Comparison of ENCODE assay signal across 1 cellular context in the genomic region with DNA sequence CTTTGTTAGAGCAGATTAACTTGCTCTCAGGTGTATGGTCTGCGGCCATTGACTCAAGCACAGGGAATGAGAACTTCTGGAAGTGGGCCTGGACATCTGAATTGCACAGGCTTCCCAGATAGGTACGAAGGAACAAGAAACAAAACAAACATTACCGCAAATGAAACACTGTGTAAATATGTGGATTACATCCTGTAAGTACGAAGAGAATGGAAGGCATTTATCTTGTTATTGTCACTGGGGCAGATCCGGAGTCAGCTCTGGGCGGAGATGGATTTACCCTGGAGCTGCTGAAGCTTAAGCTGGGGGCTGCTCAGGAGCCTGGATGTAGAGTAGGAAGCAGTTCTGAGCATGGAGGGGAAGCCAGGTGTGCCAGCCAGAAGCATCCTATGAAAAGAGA.
TF ChIP-seq lines count a peak whose summit lies in the region.

No MANE protein-coding gene starts in this region.

TF ChIP-seq in HepG2, 621 proteins besides CTCF, POLR2A, EP300 and RAD21 (continued from another document and continues in another):
- TF ChIP-seq, protein P1, sequence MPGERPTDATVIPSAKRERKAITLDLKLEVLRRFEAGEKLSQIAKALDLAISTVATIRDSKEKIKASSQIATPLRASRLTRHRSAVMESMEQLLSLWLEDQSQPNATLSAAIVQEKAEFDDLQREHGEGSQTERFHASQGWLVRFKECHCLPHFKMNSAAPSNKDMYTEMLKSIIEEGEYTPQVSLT (CRISPR knock-in tag; IDR thresholded peaks at IDR 0.05; ENCODE audit: borderline replicate concordance, low read depth), result no peak
- TF ChIP-seq ZNF326 (CRISPR knock-in tag; IDR thresholded peaks at IDR 0.05; ENCODE audit: borderline replicate concordance) (no peak), ZNF205 (CRISPR knock-in tag; IDR thresholded peaks at IDR 0.05) (no peak), ZNF263 (CRISPR knock-in tag; IDR thresholded peaks at IDR 0.05) (no peak), PRDM10 (CRISPR knock-in tag; IDR thresholded peaks at IDR 0.05; ENCODE audit: low read depth) (no peak), YEATS4 (CRISPR knock-in tag; IDR thresholded peaks at IDR 0.05; ENCODE audit: borderline replicate concordance) (no peak), ZNF552 (CRISPR knock-in tag; IDR thresholded peaks at IDR 0.05; ENCODE audit: borderline replicate concordance) (no peak), ZBTB21 (CRISPR knock-in tag; IDR thresholded peaks at IDR 0.05) (no peak), HNRNPK (IDR thresholded peaks at IDR 0.05; ENCODE audit: low read depth, low read length, poor library complexity, severe bottlenecking) (no peak), MBNL3 (CRISPR knock-in tag; conservative IDR thresholded peaks at IDR 0.05) (no peak), ETV5 (CRISPR knock-in tag; IDR thresholded peaks at IDR 0.05; ENCODE audit: borderline replicate concordance) (peak; percentile 76; the same call in 1 of the 2 replicates), HIC2 (CRISPR knock-in tag; IDR thresholded peaks at IDR 0.05; ENCODE audit: low read depth) (no peak), EEA1 (CRISPR knock-in tag; IDR thresholded peaks at IDR 0.05; ENCODE audit: borderline replicate concordance) (no peak), NR2F2 (IDR thresholded peaks at IDR 0.05; ENCODE audit: borderline replicate concordance, low read depth) (no peak), FOXC1 (CRISPR knock-in tag; IDR thresholded peaks at IDR 0.05; ENCODE audit: borderline replicate concordance) (no peak), CENPT (CRISPR knock-in tag; IDR thresholded peaks at IDR 0.05; ENCODE audit: low read depth) (no peak), ZNF101 (CRISPR knock-in tag; IDR thresholded peaks at IDR 0.05; ENCODE audit: borderline replicate concordance, low read depth) (no peak), EHMT2 (IDR thresholded peaks at IDR 0.05; ENCODE audit: borderline replicate concordance, low read depth, low read length) (no peak), CREB1 (IDR thresholded peaks at IDR 0.05) (no peak), CREB1 (CRISPR knock-in tag; IDR thresholded peaks at IDR 0.05) (peak; percentile 55; the same call in 1 of the 2 replicates), CEBPG (CRISPR knock-in tag; IDR thresholded peaks at IDR 0.05) (peak; percentile 50; the same call in 1 of the 2 replicates), SNAPC4 (CRISPR knock-in tag; IDR thresholded peaks at IDR 0.05) (no peak), ELK4 (CRISPR knock-in tag; IDR thresholded peaks at IDR 0.05; ENCODE audit: borderline replicate concordance) (no peak), RFX1 (IDR thresholded peaks at IDR 0.05) (no peak), ZNF383 (CRISPR knock-in tag; IDR thresholded peaks at IDR 0.05; ENCODE audit: borderline replicate concordance) (no peak), HMGXB4 (CRISPR knock-in tag; IDR thresholded peaks at IDR 0.05; ENCODE audit: borderline replicate concordance in 1 of 2, low read depth in 1 of 2) (no peak)
- TF ChIP-seq, protein P2, sequence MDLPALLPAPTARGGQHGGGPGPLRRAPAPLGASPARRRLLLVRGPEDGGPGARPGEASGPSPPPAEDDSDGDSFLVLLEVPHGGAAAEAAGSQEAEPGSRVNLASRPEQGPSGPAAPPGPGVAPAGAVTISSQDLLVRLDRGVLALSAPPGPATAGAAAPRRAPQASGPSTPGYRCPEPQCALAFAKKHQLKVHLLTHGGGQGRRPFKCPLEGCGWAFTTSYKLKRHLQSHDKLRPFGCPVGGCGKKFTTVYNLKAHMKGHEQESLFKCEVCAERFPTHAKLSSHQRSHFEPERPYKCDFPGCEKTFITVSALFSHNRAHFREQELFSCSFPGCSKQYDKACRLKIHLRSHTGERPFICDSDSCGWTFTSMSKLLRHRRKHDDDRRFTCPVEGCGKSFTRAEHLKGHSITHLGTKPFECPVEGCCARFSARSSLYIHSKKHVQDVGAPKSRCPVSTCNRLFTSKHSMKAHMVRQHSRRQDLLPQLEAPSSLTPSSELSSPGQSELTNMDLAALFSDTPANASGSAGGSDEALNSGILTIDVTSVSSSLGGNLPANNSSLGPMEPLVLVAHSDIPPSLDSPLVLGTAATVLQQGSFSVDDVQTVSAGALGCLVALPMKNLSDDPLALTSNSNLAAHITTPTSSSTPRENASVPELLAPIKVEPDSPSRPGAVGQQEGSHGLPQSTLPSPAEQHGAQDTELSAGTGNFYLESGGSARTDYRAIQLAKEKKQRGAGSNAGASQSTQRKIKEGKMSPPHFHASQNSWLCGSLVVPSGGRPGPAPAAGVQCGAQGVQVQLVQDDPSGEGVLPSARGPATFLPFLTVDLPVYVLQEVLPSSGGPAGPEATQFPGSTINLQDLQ (CRISPR knock-in tag; IDR thresholded peaks at IDR 0.05), result no peak
